Comparison of ENCODE assay signal across 32 cellular contexts in genomic region chr13:112252744-112253590, GRCh38.
"Had no signal": no experiment of that assay in that cellular context is flagged by ENCODE, and none has a peak within 500 bp of the region (broad histone marks: within the 10 kb centered on the region; RNA-seq: fewer than 3 reads in every experiment).

No MANE protein-coding gene starts in this region.

- H3K4me1 Mint-ChIP-seq: activated CD4-positive, alpha-beta T cell treated with anti-CD3 and anti-CD28 coated beads, Interleukin-2, amount 10 ng/mL, durations not matched to agents 7 days and 5 days; activated naive CD8-positive, alpha-beta T cell treated with anti-CD3 and anti-CD28 coated beads for 36 hours; naive thymus-derived CD4-positive, alpha-beta T cell; stimulated activated effector memory CD8-positive, alpha-beta T cell treated with anti-CD3 and anti-CD28 coated beads, Interleukin-12 subunit alpha, Interleukin-12 subunit beta, amount 100 ng/mL, for 72 hours had no signal

- H3K4me3 Mint-ChIP-seq: activated CD4-positive, alpha-beta T cell treated with anti-CD3 and anti-CD28 coated beads, Interleukin-2, amount 10 ng/mL, durations not matched to agents 7 days and 5 days; activated CD8-positive, alpha-beta T cell treated with anti-CD3 and anti-CD28 coated beads for 36 hours; activated naive CD4-positive, alpha-beta T cell treated with anti-CD3 and anti-CD28 coated beads for 36 hours; activated naive CD8-positive, alpha-beta T cell treated with anti-CD3 and anti-CD28 coated beads for 36 hours; activated T-helper 1 cell treated with anti-CD3 and anti-CD28 coated beads, Interleukin-12 subunit alpha, Interleukin-12 subunit beta, Interleukin-2, Interleukin-4 antibody, amounts not matched to agents 30 ng/mL and 10 ng/mL and 1 ng/mL, durations not matched to agents 14 hours and 24 hours and 36 hours; effector memory CD8-positive, alpha-beta T cell; naive thymus-derived CD4-positive, alpha-beta T cell; neural crest cell; stimulated activated effector memory CD8-positive, alpha-beta T cell treated with anti-CD3 and anti-CD28 coated beads, Interleukin-12 subunit alpha, Interleukin-12 subunit beta, amount 100 ng/mL, for 72 hours; stimulated activated naive CD8-positive, alpha-beta T cell treated with anti-CD3 and anti-CD28 coated beads, Interleukin-15, Interleukin-2, amounts not matched to agents 100 ng/mL and 50 ng/mL, for 24 hours; WTC11 had no signal

- H3K36me3 Mint-ChIP-seq: activated naive CD8-positive, alpha-beta T cell treated with anti-CD3 and anti-CD28 coated beads for 36 hours; stimulated activated effector memory CD8-positive, alpha-beta T cell treated with anti-CD3 and anti-CD28 coated beads, Interleukin-12 subunit alpha, Interleukin-12 subunit beta, amount 100 ng/mL, for 72 hours; WTC11 had no signal

- H3K4me3 ChIP-seq: adrenal gland, body of pancreas, coronary artery, dorsolateral prefrontal cortex, heart right ventricle, left ventricle myocardium inferior, skin epidermis, thoracic aorta, uterus had no signal

- FAIRE-seq: endothelial cell of umbilical vein had no signal

- H3K9me3 ChIP-seq: adrenal gland, body of pancreas, thoracic aorta, uterus had no signal

- ATAC-seq: activated CD8-positive, alpha-beta T cell treated with anti-CD3 and anti-CD28 coated beads for 36 hours; body of pancreas; effector memory CD8-positive, alpha-beta T cell; heart right ventricle; naive thymus-derived CD4-positive, alpha-beta T cell; sciatic nerve; stimulated activated effector memory CD8-positive, alpha-beta T cell treated with anti-CD3 and anti-CD28 coated beads, Interleukin-12 subunit alpha, Interleukin-12 subunit beta, amount 100 ng/mL, for 72 hours; WTC11 had no signal

- H3K27me3 ChIP-seq: uterus had no signal

- H3K27me3 Mint-ChIP-seq: activated CD4-positive, alpha-beta T cell treated with anti-CD3 and anti-CD28 coated beads, Interleukin-2, amount 10 ng/mL, durations not matched to agents 7 days and 5 days; activated naive CD8-positive, alpha-beta T cell treated with anti-CD3 and anti-CD28 coated beads for 36 hours had no signal

- H3K27ac ChIP-seq: adrenal gland, body of pancreas, coronary artery, dorsolateral prefrontal cortex, heart right ventricle, left ventricle myocardium inferior, skin epidermis, thoracic aorta, uterus had no signal

- H3K4me1 ChIP-seq: adrenal gland, body of pancreas, heart right ventricle, left ventricle myocardium inferior, uterus had no signal

- DNase-seq: activated CD4-positive, alpha-beta T cell treated with anti-CD3 and anti-CD28 coated beads for 1 hour; activated CD4-positive, alpha-beta T cell treated with anti-CD3 and anti-CD28 coated beads, Interleukin-2, amount 10 ng/mL, durations not matched to agents 7 days and 5 days; activated CD8-positive, alpha-beta T cell treated with anti-CD3 and anti-CD28 coated beads for 36 hours; activated effector memory CD4-positive, alpha-beta T cell treated with anti-CD3 and anti-CD28 coated beads, Interleukin-2, amount 50 U/mL, for 16 hours; activated naive CD4-positive, alpha-beta T cell treated with anti-CD3 and anti-CD28 coated beads for 36 hours; activated naive CD8-positive, alpha-beta T cell treated with anti-CD3 and anti-CD28 coated beads for 36 hours; activated T-cell treated with anti-CD3 and anti-CD28 coated beads, Interleukin-2, amount 50 U/mL, for 1 hour; body of pancreas; cerebellar nuclear complex; dorsolateral prefrontal cortex; effector memory CD8-positive, alpha-beta T cell; foreskin fibroblast; heart right ventricle; left ventricle myocardium inferior; mammary epithelial cell; midbrain; naive thymus-derived CD4-positive, alpha-beta T cell; stimulated activated CD4-positive, alpha-beta T cell treated with anti-CD3 and anti-CD28 coated beads, Interleukin-4, amount 100 ng/mL, for 24 hours; T-helper 2 cell; trophoblast cell; uterus had no signal

- H3K27ac Mint-ChIP-seq: activated CD4-positive, alpha-beta T cell treated with anti-CD3 and anti-CD28 coated beads, Interleukin-2, amount 10 ng/mL, durations not matched to agents 7 days and 5 days; activated CD8-positive, alpha-beta T cell treated with anti-CD3 and anti-CD28 coated beads for 36 hours; activated naive CD4-positive, alpha-beta T cell treated with anti-CD3 and anti-CD28 coated beads for 36 hours; activated naive CD8-positive, alpha-beta T cell treated with anti-CD3 and anti-CD28 coated beads for 36 hours; activated T-helper 1 cell treated with anti-CD3 and anti-CD28 coated beads, Interleukin-12 subunit alpha, Interleukin-12 subunit beta, Interleukin-2, Interleukin-4 antibody, amounts not matched to agents 30 ng/mL and 10 ng/mL and 1 ng/mL, durations not matched to agents 14 hours and 24 hours and 36 hours; effector memory CD8-positive, alpha-beta T cell; naive thymus-derived CD4-positive, alpha-beta T cell; stimulated activated effector memory CD8-positive, alpha-beta T cell treated with anti-CD3 and anti-CD28 coated beads, Interleukin-12 subunit alpha, Interleukin-12 subunit beta, amount 100 ng/mL, for 72 hours; stimulated activated naive CD8-positive, alpha-beta T cell treated with anti-CD3 and anti-CD28 coated beads, Interleukin-15, Interleukin-2, amounts not matched to agents 100 ng/mL and 50 ng/mL, for 24 hours; WTC11 had no signal

- H3K9me3 Mint-ChIP-seq: activated CD4-positive, alpha-beta T cell treated with anti-CD3 and anti-CD28 coated beads, Interleukin-2, amount 10 ng/mL, durations not matched to agents 7 days and 5 days; activated CD8-positive, alpha-beta T cell treated with anti-CD3 and anti-CD28 coated beads for 36 hours; activated naive CD4-positive, alpha-beta T cell treated with anti-CD3 and anti-CD28 coated beads for 36 hours; activated naive CD8-positive, alpha-beta T cell treated with anti-CD3 and anti-CD28 coated beads for 36 hours; activated T-helper 1 cell treated with anti-CD3 and anti-CD28 coated beads, Interleukin-12 subunit alpha, Interleukin-12 subunit beta, Interleukin-2, Interleukin-4 antibody, amounts not matched to agents 30 ng/mL and 10 ng/mL and 1 ng/mL, durations not matched to agents 14 hours and 24 hours and 36 hours; effector memory CD8-positive, alpha-beta T cell; stimulated activated naive CD8-positive, alpha-beta T cell treated with anti-CD3 and anti-CD28 coated beads, Interleukin-15, Interleukin-2, amounts not matched to agents 100 ng/mL and 50 ng/mL, for 24 hours; WTC11 had no signal

- H3K36me3 ChIP-seq: adrenal gland, heart right ventricle, left ventricle myocardium inferior, thoracic aorta, uterus had no signal
